1 cellular context compared by ENCODE assay signal in the genomic region with DNA sequence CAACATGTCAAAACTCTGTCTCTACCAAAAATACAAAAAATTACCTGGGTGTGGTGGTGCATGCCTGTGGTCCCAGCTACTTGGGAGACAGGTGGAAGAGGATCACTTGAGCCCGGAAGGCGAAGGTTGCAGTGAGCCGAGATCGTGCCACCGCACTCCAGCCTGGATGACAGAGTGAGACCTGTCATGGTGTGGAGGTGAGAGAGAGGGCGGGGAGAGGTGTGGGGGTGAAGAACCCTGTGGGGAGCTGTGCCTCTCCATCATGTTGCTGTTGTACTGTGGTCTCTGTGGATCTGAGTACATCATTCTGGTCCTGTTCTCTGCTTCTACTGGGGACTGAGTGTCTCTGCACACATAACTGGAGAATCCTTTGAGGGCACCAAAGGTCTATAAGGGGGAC.
TF ChIP-seq lines count a peak whose summit lies in the region.

No MANE protein-coding gene starts in this region.

TF ChIP-seq in GM23338, 12 proteins besides CTCF, POLR2A, EP300 and RAD21:
- no peak for TF ChIP-seq CREB1 (CRISPR knock-in tag; IDR thresholded peaks at IDR 0.05; ENCODE audit: low read depth)
- TF ChIP-seq, protein P1, sequence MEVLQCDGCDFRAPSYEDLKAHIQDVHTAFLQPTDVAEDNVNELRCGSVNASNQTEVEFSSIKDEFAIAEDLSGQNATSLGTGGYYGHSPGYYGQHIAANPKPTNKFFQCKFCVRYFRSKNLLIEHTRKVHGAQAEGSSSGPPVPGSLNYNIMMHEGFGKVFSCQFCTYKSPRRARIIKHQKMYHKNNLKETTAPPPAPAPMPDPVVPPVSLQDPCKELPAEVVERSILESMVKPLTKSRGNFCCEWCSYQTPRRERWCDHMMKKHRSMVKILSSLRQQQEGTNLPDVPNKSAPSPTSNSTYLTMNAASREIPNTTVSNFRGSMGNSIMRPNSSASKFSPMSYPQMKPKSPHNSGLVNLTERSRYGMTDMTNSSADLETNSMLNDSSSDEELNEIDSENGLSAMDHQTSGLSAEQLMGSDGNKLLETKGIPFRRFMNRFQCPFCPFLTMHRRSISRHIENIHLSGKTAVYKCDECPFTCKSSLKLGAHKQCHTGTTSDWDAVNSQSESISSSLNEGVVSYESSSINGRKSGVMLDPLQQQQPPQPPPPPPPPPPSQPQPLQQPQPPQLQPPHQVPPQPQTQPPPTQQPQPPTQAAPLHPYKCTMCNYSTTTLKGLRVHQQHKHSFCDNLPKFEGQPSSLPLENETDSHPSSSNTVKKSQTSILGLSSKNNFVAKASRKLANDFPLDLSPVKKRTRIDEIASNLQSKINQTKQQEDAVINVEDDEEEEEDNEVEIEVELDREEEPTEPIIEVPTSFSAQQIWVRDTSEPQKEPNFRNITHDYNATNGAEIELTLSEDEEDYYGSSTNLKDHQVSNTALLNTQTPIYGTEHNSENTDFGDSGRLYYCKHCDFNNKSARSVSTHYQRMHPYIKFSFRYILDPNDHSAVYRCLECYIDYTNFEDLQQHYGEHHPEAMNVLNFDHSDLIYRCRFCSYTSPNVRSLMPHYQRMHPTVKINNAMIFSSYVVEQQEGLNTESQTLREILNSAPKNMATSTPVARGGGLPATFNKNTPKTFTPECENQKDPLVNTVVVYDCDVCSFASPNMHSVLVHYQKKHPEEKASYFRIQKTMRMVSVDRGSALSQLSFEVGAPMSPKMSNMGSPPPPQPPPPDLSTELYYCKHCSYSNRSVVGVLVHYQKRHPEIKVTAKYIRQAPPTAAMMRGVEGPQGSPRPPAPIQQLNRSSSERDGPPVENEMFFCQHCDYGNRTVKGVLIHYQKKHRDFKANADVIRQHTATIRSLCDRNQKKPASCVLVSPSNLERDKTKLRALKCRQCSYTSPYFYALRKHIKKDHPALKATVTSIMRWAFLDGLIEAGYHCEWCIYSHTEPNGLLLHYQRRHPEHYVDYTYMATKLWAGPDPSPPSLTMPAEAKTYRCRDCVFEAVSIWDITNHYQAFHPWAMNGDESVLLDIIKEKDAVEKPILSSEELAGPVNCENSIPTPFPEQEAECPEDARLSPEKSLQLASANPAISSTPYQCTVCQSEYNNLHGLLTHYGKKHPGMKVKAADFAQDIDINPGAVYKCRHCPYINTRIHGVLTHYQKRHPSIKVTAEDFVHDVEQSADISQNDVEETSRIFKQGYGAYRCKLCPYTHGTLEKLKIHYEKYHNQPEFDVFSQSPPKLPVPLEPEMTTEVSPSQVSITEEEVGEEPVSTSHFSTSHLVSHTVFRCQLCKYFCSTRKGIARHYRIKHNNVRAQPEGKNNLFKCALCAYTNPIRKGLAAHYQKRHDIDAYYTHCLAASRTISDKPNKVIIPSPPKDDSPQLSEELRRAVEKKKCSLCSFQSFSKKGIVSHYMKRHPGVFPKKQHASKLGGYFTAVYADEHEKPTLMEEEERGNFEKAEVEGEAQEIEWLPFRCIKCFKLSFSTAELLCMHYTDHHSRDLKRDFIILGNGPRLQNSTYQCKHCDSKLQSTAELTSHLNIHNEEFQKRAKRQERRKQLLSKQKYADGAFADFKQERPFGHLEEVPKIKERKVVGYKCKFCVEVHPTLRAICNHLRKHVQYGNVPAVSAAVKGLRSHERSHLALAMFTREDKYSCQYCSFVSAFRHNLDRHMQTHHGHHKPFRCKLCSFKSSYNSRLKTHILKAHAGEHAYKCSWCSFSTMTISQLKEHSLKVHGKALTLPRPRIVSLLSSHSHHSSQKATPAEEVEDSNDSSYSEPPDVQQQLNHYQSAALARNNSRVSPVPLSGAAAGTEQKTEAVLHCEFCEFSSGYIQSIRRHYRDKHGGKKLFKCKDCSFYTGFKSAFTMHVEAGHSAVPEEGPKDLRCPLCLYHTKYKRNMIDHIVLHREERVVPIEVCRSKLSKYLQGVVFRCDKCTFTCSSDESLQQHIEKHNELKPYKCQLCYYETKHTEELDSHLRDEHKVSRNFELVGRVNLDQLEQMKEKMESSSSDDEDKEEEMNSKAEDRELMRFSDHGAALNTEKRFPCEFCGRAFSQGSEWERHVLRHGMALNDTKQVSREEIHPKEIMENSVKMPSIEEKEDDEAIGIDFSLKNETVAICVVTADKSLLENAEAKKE (CRISPR knock-in tag; IDR thresholded peaks at IDR 0.05), result no peak
- no peak for TF ChIP-seq ZNF331 (CRISPR knock-in tag; IDR thresholded peaks at IDR 0.05; ENCODE audit: low read depth)
- no peak for TF ChIP-seq POLR2AphosphoS5 (IDR thresholded peaks at IDR 0.05; ENCODE audit: low read depth)
- no peak for TF ChIP-seq ZNF114 (CRISPR knock-in tag; IDR thresholded peaks at IDR 0.05)
- no peak for TF ChIP-seq NANOG (IDR thresholded peaks at IDR 0.05; ENCODE audit: borderline replicate concordance)
- TF ChIP-seq, protein P2, sequence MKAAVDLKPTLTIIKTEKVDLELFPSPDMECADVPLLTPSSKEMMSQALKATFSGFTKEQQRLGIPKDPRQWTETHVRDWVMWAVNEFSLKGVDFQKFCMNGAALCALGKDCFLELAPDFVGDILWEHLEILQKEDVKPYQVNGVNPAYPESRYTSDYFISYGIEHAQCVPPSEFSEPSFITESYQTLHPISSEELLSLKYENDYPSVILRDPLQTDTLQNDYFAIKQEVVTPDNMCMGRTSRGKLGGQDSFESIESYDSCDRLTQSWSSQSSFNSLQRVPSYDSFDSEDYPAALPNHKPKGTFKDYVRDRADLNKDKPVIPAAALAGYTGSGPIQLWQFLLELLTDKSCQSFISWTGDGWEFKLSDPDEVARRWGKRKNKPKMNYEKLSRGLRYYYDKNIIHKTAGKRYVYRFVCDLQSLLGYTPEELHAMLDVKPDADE (IDR thresholded peaks at IDR 0.05), result no peak
- TF ChIP-seq JUNB (IDR thresholded peaks at IDR 0.05; ENCODE audit: unreplicated experiment), result no peak
- TF ChIP-seq STAT1 (IDR thresholded peaks at IDR 0.05; ENCODE audit: unreplicated experiment), result no peak
- no peak for TF ChIP-seq EZH2phosphoT487 (IDR thresholded peaks at IDR 0.05; ENCODE audit: unreplicated experiment)
- TF ChIP-seq, protein P3, sequence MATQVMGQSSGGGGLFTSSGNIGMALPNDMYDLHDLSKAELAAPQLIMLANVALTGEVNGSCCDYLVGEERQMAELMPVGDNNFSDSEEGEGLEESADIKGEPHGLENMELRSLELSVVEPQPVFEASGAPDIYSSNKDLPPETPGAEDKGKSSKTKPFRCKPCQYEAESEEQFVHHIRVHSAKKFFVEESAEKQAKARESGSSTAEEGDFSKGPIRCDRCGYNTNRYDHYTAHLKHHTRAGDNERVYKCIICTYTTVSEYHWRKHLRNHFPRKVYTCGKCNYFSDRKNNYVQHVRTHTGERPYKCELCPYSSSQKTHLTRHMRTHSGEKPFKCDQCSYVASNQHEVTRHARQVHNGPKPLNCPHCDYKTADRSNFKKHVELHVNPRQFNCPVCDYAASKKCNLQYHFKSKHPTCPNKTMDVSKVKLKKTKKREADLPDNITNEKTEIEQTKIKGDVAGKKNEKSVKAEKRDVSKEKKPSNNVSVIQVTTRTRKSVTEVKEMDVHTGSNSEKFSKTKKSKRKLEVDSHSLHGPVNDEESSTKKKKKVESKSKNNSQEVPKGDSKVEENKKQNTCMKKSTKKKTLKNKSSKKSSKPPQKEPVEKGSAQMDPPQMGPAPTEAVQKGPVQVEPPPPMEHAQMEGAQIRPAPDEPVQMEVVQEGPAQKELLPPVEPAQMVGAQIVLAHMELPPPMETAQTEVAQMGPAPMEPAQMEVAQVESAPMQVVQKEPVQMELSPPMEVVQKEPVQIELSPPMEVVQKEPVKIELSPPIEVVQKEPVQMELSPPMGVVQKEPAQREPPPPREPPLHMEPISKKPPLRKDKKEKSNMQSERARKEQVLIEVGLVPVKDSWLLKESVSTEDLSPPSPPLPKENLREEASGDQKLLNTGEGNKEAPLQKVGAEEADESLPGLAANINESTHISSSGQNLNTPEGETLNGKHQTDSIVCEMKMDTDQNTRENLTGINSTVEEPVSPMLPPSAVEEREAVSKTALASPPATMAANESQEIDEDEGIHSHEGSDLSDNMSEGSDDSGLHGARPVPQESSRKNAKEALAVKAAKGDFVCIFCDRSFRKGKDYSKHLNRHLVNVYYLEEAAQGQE (IDR thresholded peaks at IDR 0.05; ENCODE audit: unreplicated experiment), result no peak
- no peak for TF ChIP-seq EZH2 (IDR thresholded peaks at IDR 0.05; ENCODE audit: low read depth, unreplicated experiment)
TF ChIP-seq in GM23338: peak in this region for 0.
